Comparison of ENCODE assay signal across 27 cellular contexts in genomic region chr4:101071241-101071640, GRCh38.
"Had no signal": no experiment of that assay in that cellular context is flagged by ENCODE, and none has a peak within 500 bp of the region (broad histone marks: within the 10 kb centered on the region; RNA-seq: fewer than 3 reads in every experiment).

No MANE protein-coding gene starts in this region.

- H3K27me3 Mint-ChIP-seq: activated CD4-positive, alpha-beta T cell treated with anti-CD3 and anti-CD28 coated beads, Interleukin-2, amount 10 ng/mL, durations not matched to agents 7 days and 5 days; activated CD8-positive, alpha-beta T cell treated with anti-CD3 and anti-CD28 coated beads for 36 hours; activated T-helper 17 cell treated with anti-CD3 and anti-CD28 coated beads, Interleukin-2, amount 50 U/mL, for 72 hours; naive B cell; T-helper 17 cell had no signal

- H3K36me3 ChIP-seq: esophagus muscularis mucosa, left ventricle myocardium inferior, right atrium auricular region, transverse colon had no signal

- H3K27ac Mint-ChIP-seq: activated CD4-positive, alpha-beta T cell treated with anti-CD3 and anti-CD28 coated beads, Interleukin-2, amount 10 ng/mL, durations not matched to agents 7 days and 5 days; activated CD8-positive, alpha-beta T cell treated with anti-CD3 and anti-CD28 coated beads for 36 hours; activated T-helper 17 cell treated with anti-CD3 and anti-CD28 coated beads, Interleukin-2, amount 50 U/mL, for 72 hours; endodermal cell; T-helper 17 cell had no signal

- H3K9ac ChIP-seq: parathyroid adenoma had no signal

- H3K4me1 ChIP-seq: body of pancreas, esophagus muscularis mucosa, left ventricle myocardium inferior, parathyroid adenoma, psoas muscle, right atrium auricular region, transverse colon had no signal

- H3K4me1 Mint-ChIP-seq: activated T-helper 17 cell treated with anti-CD3 and anti-CD28 coated beads, Interleukin-2, amount 50 U/mL, for 72 hours had no signal

- H3K27ac ChIP-seq: body of pancreas, coronary artery, esophagus muscularis mucosa, left ventricle myocardium inferior, parathyroid adenoma, psoas muscle, right atrium auricular region, transverse colon had no signal

- H3K9me3 ChIP-seq: body of pancreas, esophagus muscularis mucosa, left ventricle myocardium inferior, psoas muscle, right atrium auricular region, transverse colon had no signal

- H3K4me3 ChIP-seq: body of pancreas, coronary artery, esophagus muscularis mucosa, left ventricle myocardium inferior, lung, psoas muscle, right atrium auricular region, transverse colon had no signal

- H3K9me3 Mint-ChIP-seq: activated CD4-positive, alpha-beta T cell treated with anti-CD3 and anti-CD28 coated beads, Interleukin-2, amount 10 ng/mL, durations not matched to agents 7 days and 5 days; activated CD8-positive, alpha-beta T cell treated with anti-CD3 and anti-CD28 coated beads for 36 hours; activated T-cell treated with anti-CD3 and anti-CD28 coated beads, Interleukin-2, amount 50 U/mL, for 4 hours; activated T-helper 17 cell treated with anti-CD3 and anti-CD28 coated beads, Interleukin-2, amount 50 U/mL, for 72 hours; endodermal cell; naive B cell had no signal

- H3K27me3 ChIP-seq: body of pancreas, esophagus muscularis mucosa, right atrium auricular region, transverse colon had no signal

- DNase-seq: activated CD4-positive, alpha-beta T cell treated with anti-CD3 and anti-CD28 coated beads, Interleukin-2, amount 10 ng/mL, durations not matched to agents 7 days and 5 days; activated CD4-positive, CD25-positive, alpha-beta regulatory T cell treated with anti-CD3 and anti-CD28 coated beads, Interleukin-2, amount 50 U/mL, for 72 hours; activated CD8-positive, alpha-beta T cell treated with anti-CD3 and anti-CD28 coated beads for 36 hours; activated gamma-delta T cell treated with Interleukin-2 at 50 U/mL for 16 hours; activated naive CD4-positive, alpha-beta T cell treated with anti-CD3 and anti-CD28 coated beads, Interleukin-2, amount 50 U/mL, for 16 hours; activated T-cell treated with anti-CD3 and anti-CD28 coated beads, Interleukin-2, amount 50 U/mL, for 4 hours; body of pancreas; endodermal cell; glutamatergic neuron; left ventricle myocardium inferior; naive B cell; occipital lobe; psoas muscle; stimulated activated CD4-positive, alpha-beta T cell treated with anti-CD3 and anti-CD28 coated beads, Interleukin-15, amount 100 ng/mL, for 24 hours; stimulated activated CD4-positive, alpha-beta T cell treated with anti-CD3 and anti-CD28 coated beads, Interleukin-2, amount 100 ng/mL, for 24 hours; stimulated activated naive CD4-positive, alpha-beta T cell treated with Interleukin-2 at 50 U/mL for 16 hours; T-helper 17 cell; T1000; transverse colon had no signal

- H3K79me2 ChIP-seq: parathyroid adenoma had no signal

- H2AFZ ChIP-seq: parathyroid adenoma had no signal

- H3K4me3 Mint-ChIP-seq: activated CD4-positive, alpha-beta T cell treated with anti-CD3 and anti-CD28 coated beads, Interleukin-2, amount 10 ng/mL, durations not matched to agents 7 days and 5 days; activated CD8-positive, alpha-beta T cell treated with anti-CD3 and anti-CD28 coated beads for 36 hours; activated T-cell treated with anti-CD3 and anti-CD28 coated beads, Interleukin-2, amount 50 U/mL, for 4 hours; activated T-helper 17 cell treated with anti-CD3 and anti-CD28 coated beads, Interleukin-2, amount 50 U/mL, for 72 hours; endodermal cell; naive B cell; T-helper 17 cell had no signal

- FAIRE-seq: frontal cortex, islet of Langerhans had no signal
